14 cellular contexts compared by ENCODE assay signal in the genomic region with DNA sequence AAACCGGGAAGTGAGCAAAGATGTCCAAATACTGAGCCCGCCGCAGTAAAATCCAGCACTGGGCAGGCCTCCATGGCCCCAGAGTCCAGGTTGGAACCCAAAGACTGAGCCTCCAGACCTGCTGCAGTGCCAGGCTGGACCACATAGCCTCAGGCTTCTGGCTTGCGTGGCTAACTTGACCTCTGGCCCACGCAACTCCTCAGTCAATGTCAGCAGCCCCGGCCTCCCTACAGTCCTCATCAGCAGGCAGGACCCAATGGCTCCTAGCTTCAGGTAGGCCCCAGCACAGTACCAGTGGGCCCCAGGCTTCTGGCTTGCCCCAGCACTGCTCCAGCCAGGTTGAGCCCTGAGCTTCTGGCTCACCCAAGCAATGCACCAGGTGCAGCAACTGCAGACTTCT.
DNase-seq lines count a peak whose midpoint lies in the region; TF ChIP-seq lines count a peak whose summit lies in the region.
"Had no signal": no experiment of that assay in that cellular context is flagged by ENCODE, and none has a peak within 500 bp of the region (broad histone marks: within the 10 kb centered on the region; RNA-seq: fewer than 3 reads in every experiment).

No MANE protein-coding gene starts in this region.

- DNase-seq in colonic mucosa (peak; percentile 7), iPS-NIHi11 (ENCODE audit: low spot score) (peak; percentile 3), osteocyte (ENCODE audit: extremely low spot score, unreplicated experiment) (peak; percentile 69), vagina (ENCODE audit: extremely low spot score in 2 of 2) (peak; percentile 52 to 67), T-helper 2 cell (no peak), NCI-H146 (lab: John Stamatoyannopoulos, UW) (no peak), AG08396 (ENCODE audit: low spot score) (no peak)
- DNase-seq: Caco-2; CD8-positive, alpha-beta memory T cell; DMS 273 treated with DMSO at 0.1 percent for 48 hours; IMR-90 had no signal

- no peaks in the 10 kb centered on the region for H3K36me3 ChIP-seq in colonic mucosa
- no peaks in the 10 kb centered on the region for H3K36me3 ChIP-seq in vagina
- H3K36me3 ChIP-seq: BLaER1 had no signal

- H3K9me3 Mint-ChIP-seq in osteocyte (ENCODE audit: unreplicated experiment): peaks cover 31% of the 10 kb centered on the region

- no peak overlapping the region for H3K4me3 Mint-ChIP-seq in osteocyte (ENCODE audit: unreplicated experiment)
- H3K4me3 Mint-ChIP-seq: CD8-positive, alpha-beta memory T cell had no signal

- no peak overlapping the region for H3K9ac ChIP-seq in colonic mucosa (ENCODE audit: low read depth in 2 of 2, low read length in 2 of 2)
- H3K9ac ChIP-seq: BLaER1 had no signal

- peaks cover 10% of the 10 kb centered on the region for H3K36me3 Mint-ChIP-seq in osteocyte (ENCODE audit: unreplicated experiment)
- H3K36me3 Mint-ChIP-seq: CD8-positive, alpha-beta memory T cell had no signal

- no peak overlapping the region for H3K27ac Mint-ChIP-seq in osteocyte (ENCODE audit: unreplicated experiment)
- H3K27ac Mint-ChIP-seq: CD8-positive, alpha-beta memory T cell had no signal

- H3K4me1 Mint-ChIP-seq in osteocyte (ENCODE audit: unreplicated experiment): peaks cover 48% of the 10 kb centered on the region
- H3K4me1 Mint-ChIP-seq: CD8-positive, alpha-beta memory T cell had no signal

- H3K4me3 ChIP-seq in colonic mucosa (no peak overlapping the region), vagina (no peak overlapping the region)
- H3K4me3 ChIP-seq: A549, BLaER1 had no signal

- no peak for TF ChIP-seq POLR2A in vagina (IDR thresholded peaks at IDR 0.05)

- intact Hi-C loops in colonic mucosa (cut with DNase I): no loop called here
- intact Hi-C loops in vagina (cut with DNase I): no loop called here

- H3K27me3 ChIP-seq in colonic mucosa: no peaks in the 10 kb centered on the region
- H3K27me3 ChIP-seq in vagina: no peaks in the 10 kb centered on the region
- H3K27me3 ChIP-seq: BLaER1 had no signal

- H3K27me3 Mint-ChIP-seq in osteocyte (ENCODE audit: unreplicated experiment): no peaks in the 10 kb centered on the region

- H3K4me1 ChIP-seq in colonic mucosa (no peaks in the 10 kb centered on the region), vagina (no peaks in the 10 kb centered on the region)
- H3K4me1 ChIP-seq: A549, Caco-2 had no signal

- TF ChIP-seq CTCF in colonic mucosa (IDR thresholded peaks at IDR 0.05): no peak
- TF ChIP-seq CTCF in osteocyte (IDR thresholded peaks at IDR 0.05): no peak
- TF ChIP-seq CTCF in vagina (IDR thresholded peaks at IDR 0.05): no peak

- H3K27ac ChIP-seq in colonic mucosa (no peak overlapping the region), vagina (no peak overlapping the region)
- H3K27ac ChIP-seq: A549, BLaER1, HL-60 had no signal

- no peaks in the 10 kb centered on the region for H3K9me3 ChIP-seq in colonic mucosa
- H3K9me3 ChIP-seq in vagina: peaks cover 9% of the 10 kb centered on the region
- H3K9me3 ChIP-seq: A549 had no signal

Comparison
In these comparisons a context has a peak if more than half of its experiments do, and no peak if none do; other contexts are left out.
1. DNase-seq: peak in colonic mucosa (single experiment), iPS-NIHi11 (single experiment), osteocyte (single experiment) and vagina (2 of 2); none in T-helper 2 cell (0 of 5), NCI-H146 (single experiment) and AG08396 (single experiment).